ENCODE assay signal across 1 cellular context in genomic region chr14:104976198-104977007, GRCh38.
A peak's percentile ranks its signal among the peaks of the same experiment; 100 is the strongest.
TF ChIP-seq lines count a peak whose summit lies in the region.

No MANE protein-coding gene starts in this region.

TF ChIP-seq in K562, 482 proteins besides CTCF, POLR2A, EP300 and RAD21 (continued from another document):
- TF ChIP-seq, protein P1, sequence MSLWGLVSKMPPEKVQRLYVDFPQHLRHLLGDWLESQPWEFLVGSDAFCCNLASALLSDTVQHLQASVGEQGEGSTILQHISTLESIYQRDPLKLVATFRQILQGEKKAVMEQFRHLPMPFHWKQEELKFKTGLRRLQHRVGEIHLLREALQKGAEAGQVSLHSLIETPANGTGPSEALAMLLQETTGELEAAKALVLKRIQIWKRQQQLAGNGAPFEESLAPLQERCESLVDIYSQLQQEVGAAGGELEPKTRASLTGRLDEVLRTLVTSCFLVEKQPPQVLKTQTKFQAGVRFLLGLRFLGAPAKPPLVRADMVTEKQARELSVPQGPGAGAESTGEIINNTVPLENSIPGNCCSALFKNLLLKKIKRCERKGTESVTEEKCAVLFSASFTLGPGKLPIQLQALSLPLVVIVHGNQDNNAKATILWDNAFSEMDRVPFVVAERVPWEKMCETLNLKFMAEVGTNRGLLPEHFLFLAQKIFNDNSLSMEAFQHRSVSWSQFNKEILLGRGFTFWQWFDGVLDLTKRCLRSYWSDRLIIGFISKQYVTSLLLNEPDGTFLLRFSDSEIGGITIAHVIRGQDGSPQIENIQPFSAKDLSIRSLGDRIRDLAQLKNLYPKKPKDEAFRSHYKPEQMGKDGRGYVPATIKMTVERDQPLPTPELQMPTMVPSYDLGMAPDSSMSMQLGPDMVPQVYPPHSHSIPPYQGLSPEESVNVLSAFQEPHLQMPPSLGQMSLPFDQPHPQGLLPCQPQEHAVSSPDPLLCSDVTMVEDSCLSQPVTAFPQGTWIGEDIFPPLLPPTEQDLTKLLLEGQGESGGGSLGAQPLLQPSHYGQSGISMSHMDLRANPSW (CRISPR knock-in tag; IDR thresholded peaks at IDR 0.05), result no peak
- no peak for TF ChIP-seq JUNB (CRISPR knock-in tag; conservative IDR thresholded peaks at IDR 0.05)
- no peak for TF ChIP-seq MTA1 (IDR thresholded peaks at IDR 0.05; ENCODE audit: borderline replicate concordance)
- TF ChIP-seq ZFPM2 (CRISPR knock-in tag; IDR thresholded peaks at IDR 0.05), result no peak
- 0 out of 2 replicates have a peak, but pooled peaks have one; percentile 37 for TF ChIP-seq BCOR (IDR thresholded peaks at IDR 0.05)
- TF ChIP-seq YY1 (IDR thresholded peaks at IDR 0.05; ENCODE audit: borderline replicate concordance in 1 of 3, control insufficient read depth in 1 of 3, extremely low read depth in 1 of 3, insufficient read depth in 3 of 3, insufficient read length in 1 of 3, insufficient replicate concordance in 2 of 3, low read depth in 1 of 3, low read length in 2 of 3), result peak in 1 of 3 experiments; percentile 35
- TF ChIP-seq PHF8 (IDR thresholded peaks at IDR 0.05; ENCODE audit: borderline replicate concordance, low read length), result no peak
- TF ChIP-seq BHLHE40 (IDR thresholded peaks at IDR 0.05; ENCODE audit: low read length), result peak; percentile 18; the same call in 1 of the 2 replicates
- TF ChIP-seq, protein P2, sequence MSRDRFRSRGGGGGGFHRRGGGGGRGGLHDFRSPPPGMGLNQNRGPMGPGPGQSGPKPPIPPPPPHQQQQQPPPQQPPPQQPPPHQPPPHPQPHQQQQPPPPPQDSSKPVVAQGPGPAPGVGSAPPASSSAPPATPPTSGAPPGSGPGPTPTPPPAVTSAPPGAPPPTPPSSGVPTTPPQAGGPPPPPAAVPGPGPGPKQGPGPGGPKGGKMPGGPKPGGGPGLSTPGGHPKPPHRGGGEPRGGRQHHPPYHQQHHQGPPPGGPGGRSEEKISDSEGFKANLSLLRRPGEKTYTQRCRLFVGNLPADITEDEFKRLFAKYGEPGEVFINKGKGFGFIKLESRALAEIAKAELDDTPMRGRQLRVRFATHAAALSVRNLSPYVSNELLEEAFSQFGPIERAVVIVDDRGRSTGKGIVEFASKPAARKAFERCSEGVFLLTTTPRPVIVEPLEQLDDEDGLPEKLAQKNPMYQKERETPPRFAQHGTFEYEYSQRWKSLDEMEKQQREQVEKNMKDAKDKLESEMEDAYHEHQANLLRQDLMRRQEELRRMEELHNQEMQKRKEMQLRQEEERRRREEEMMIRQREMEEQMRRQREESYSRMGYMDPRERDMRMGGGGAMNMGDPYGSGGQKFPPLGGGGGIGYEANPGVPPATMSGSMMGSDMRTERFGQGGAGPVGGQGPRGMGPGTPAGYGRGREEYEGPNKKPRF (IDR thresholded peaks at IDR 0.05; ENCODE audit: low read depth, low read length), result no peak
- TF ChIP-seq, protein P3, sequence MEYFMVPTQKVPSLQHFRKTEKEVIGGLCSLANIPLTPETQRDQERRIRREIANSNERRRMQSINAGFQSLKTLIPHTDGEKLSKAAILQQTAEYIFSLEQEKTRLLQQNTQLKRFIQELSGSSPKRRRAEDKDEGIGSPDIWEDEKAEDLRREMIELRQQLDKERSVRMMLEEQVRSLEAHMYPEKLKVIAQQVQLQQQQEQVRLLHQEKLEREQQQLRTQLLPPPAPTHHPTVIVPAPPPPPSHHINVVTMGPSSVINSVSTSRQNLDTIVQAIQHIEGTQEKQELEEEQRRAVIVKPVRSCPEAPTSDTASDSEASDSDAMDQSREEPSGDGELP (CRISPR knock-in tag; IDR thresholded peaks at IDR 0.05; ENCODE audit: borderline replicate concordance), result peak; percentile 52; the same call in 1 of the 2 replicates
- TF ChIP-seq MAZ (CRISPR knock-in tag; conservative IDR thresholded peaks at IDR 0.05 in 1 of 2, IDR thresholded peaks at IDR 0.05 in 1 of 2), result peak in 1 of 2 experiments; percentile 56; a peak in 2 of 4 replicates
- 0 out of 2 replicates have a peak, but pooled peaks have one; percentile 29 for TF ChIP-seq TOE1 (IDR thresholded peaks at IDR 0.05; ENCODE audit: borderline replicate concordance)
- no peak for TF ChIP-seq TOE1 (CRISPR knock-in tag; IDR thresholded peaks at IDR 0.05; ENCODE audit: borderline replicate concordance, low read depth)
- no peak for TF ChIP-seq GATAD2A (IDR thresholded peaks at IDR 0.05)
- TF ChIP-seq SAFB (IDR thresholded peaks at IDR 0.05; ENCODE audit: borderline replicate concordance, low read depth, low read length), result peak; percentile 52; the same call in 1 of the 2 replicates
- peak; percentile 78; the same call in 1 of the 2 replicates for TF ChIP-seq STAG1 (CRISPR knock-in tag; IDR thresholded peaks at IDR 0.05; ENCODE audit: borderline replicate concordance)
- TF ChIP-seq HDGF (IDR thresholded peaks at IDR 0.05), result 0 out of 2 replicates have a peak, but pooled peaks have one; percentile 23
- 0 out of 2 replicates have a peak, but pooled peaks have one; percentile 27 for TF ChIP-seq NFIC (IDR thresholded peaks at IDR 0.05)
- no peak for TF ChIP-seq CREBBP (IDR thresholded peaks at IDR 0.05; ENCODE audit: low read depth, low read length)
- TF ChIP-seq POLR2B (IDR thresholded peaks at IDR 0.05; ENCODE audit: low read depth, partially characterized antibody), result no peak
- TF ChIP-seq KAT8 (IDR thresholded peaks at IDR 0.05; ENCODE audit: low read depth), result no peak
- peak; percentile 35; the same call in 1 of the 2 replicates for TF ChIP-seq MYNN (IDR thresholded peaks at IDR 0.05)
- TF ChIP-seq MYNN (CRISPR knock-in tag; IDR thresholded peaks at IDR 0.05), result no peak
- TF ChIP-seq SMC3 (conservative IDR thresholded peaks at IDR 0.05; ENCODE audit: insufficient read depth, low read depth, low read length), result peak; percentile 92
- peak; percentile 73; the same call in 1 of the 2 replicates for TF ChIP-seq RB1 (IDR thresholded peaks at IDR 0.05; ENCODE audit: low read depth)
- no peak for TF ChIP-seq ETV1 (tag; conservative IDR thresholded peaks at IDR 0.05; ENCODE audit: low read depth)
- TF ChIP-seq TEAD1 (CRISPR knock-in tag; IDR thresholded peaks at IDR 0.05), result 0 out of 4 replicates have a peak, but pooled peaks of 1 of the 2 experiments have one; percentile 34
- TF ChIP-seq MYC (IDR thresholded peaks at IDR 0.05; ENCODE audit: low read depth, low read length), result 0 out of 2 replicates have a peak, but pooled peaks have one; percentile 14
- no peak for TF ChIP-seq MYC (CRISPR knock-in tag; IDR thresholded peaks at IDR 0.05; ENCODE audit: borderline replicate concordance, low read depth)
- peak; percentile 87 for TF ChIP-seq ARID2 (IDR thresholded peaks at IDR 0.05)
- TF ChIP-seq, protein P4, sequence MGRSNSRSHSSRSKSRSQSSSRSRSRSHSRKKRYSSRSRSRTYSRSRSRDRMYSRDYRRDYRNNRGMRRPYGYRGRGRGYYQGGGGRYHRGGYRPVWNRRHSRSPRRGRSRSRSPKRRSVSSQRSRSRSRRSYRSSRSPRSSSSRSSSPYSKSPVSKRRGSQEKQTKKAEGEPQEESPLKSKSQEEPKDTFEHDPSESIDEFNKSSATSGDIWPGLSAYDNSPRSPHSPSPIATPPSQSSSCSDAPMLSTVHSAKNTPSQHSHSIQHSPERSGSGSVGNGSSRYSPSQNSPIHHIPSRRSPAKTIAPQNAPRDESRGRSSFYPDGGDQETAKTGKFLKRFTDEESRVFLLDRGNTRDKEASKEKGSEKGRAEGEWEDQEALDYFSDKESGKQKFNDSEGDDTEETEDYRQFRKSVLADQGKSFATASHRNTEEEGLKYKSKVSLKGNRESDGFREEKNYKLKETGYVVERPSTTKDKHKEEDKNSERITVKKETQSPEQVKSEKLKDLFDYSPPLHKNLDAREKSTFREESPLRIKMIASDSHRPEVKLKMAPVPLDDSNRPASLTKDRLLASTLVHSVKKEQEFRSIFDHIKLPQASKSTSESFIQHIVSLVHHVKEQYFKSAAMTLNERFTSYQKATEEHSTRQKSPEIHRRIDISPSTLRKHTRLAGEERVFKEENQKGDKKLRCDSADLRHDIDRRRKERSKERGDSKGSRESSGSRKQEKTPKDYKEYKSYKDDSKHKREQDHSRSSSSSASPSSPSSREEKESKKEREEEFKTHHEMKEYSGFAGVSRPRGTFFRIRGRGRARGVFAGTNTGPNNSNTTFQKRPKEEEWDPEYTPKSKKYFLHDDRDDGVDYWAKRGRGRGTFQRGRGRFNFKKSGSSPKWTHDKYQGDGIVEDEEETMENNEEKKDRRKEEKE (IDR thresholded peaks at IDR 0.05; ENCODE audit: borderline replicate concordance in 1 of 2, control insufficient read depth in 1 of 2, low read depth in 2 of 2, low read length in 1 of 2), result no peak
- no peak for TF ChIP-seq NFE2 (IDR thresholded peaks at IDR 0.05; ENCODE audit: low read depth)
- TF ChIP-seq, protein P5, sequence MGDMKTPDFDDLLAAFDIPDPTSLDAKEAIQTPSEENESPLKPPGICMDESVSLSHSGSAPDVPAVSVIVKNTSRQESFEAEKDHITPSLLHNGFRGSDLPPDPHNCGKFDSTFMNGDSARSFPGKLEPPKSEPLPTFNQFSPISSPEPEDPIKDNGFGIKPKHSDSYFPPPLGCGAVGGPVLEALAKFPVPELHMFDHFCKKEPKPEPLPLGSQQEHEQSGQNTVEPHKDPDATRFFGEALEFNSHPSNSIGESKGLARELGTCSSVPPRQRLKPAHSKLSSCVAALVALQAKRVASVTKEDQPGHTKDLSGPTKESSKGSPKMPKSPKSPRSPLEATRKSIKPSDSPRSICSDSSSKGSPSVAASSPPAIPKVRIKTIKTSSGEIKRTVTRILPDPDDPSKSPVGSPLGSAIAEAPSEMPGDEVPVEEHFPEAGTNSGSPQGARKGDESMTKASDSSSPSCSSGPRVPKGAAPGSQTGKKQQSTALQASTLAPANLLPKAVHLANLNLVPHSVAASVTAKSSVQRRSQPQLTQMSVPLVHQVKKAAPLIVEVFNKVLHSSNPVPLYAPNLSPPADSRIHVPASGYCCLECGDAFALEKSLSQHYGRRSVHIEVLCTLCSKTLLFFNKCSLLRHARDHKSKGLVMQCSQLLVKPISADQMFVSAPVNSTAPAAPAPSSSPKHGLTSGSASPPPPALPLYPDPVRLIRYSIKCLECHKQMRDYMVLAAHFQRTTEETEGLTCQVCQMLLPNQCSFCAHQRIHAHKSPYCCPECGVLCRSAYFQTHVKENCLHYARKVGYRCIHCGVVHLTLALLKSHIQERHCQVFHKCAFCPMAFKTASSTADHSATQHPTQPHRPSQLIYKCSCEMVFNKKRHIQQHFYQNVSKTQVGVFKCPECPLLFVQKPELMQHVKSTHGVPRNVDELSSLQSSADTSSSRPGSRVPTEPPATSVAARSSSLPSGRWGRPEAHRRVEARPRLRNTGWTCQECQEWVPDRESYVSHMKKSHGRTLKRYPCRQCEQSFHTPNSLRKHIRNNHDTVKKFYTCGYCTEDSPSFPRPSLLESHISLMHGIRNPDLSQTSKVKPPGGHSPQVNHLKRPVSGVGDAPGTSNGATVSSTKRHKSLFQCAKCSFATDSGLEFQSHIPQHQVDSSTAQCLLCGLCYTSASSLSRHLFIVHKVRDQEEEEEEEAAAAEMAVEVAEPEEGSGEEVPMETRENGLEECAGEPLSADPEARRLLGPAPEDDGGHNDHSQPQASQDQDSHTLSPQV (IDR thresholded peaks at IDR 0.05), result no peak
- TF ChIP-seq HDAC1 (IDR thresholded peaks at IDR 0.05), result peak in 1 of 2 experiments; percentile 40; a peak in 1 of 4 replicates
- TF ChIP-seq CC2D1A (IDR thresholded peaks at IDR 0.05), result peak; percentile 84
- no peak for TF ChIP-seq ZNF740 (CRISPR knock-in tag; IDR thresholded peaks at IDR 0.05)
- TF ChIP-seq ZNF740 (tag; IDR thresholded peaks at IDR 0.05), result no peak
- no peak for TF ChIP-seq SNIP1 (IDR thresholded peaks at IDR 0.05; ENCODE audit: low read depth)
- no peak for TF ChIP-seq NCOA2 (IDR thresholded peaks at IDR 0.05; ENCODE audit: partially characterized antibody in 2 of 2)
- TF ChIP-seq MTA3 (IDR thresholded peaks at IDR 0.05; ENCODE audit: borderline replicate concordance), result 0 out of 2 replicates have a peak, but pooled peaks have one; percentile 33
- TF ChIP-seq DEAF1 (CRISPR knock-in tag; IDR thresholded peaks at IDR 0.05), result peak; percentile 63
TF ChIP-seq in K562: peak in this region for 21.
